In the genomic region with DNA sequence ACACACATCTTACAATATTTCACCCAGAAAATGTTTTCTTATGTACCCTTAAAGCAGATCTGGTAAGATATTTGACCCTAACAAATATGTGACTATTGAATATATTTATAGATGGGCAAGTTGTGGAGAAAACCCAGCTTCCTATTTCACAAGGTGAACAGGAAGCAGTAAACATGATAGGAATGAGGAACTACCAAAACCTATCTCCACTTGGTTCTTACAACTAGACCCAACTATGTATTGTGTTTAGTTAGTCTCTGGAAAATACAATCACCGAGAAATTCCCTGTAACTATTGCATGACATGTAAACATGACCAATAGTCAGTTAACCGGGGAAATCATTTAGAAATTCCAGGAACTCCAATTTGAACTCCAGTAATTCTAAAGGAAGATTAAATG, we compare ENCODE assay signal across 16 cellular contexts. TPM values are rescaled to one million over a fixed set of nuclear protein-coding genes. Genes with fewer than 3 reads are reported as not detected.
"Had no signal": no experiment of that assay in that cellular context is flagged by ENCODE, and none has a peak within 500 bp of the region (broad histone marks: within the 10 kb centered on the region; RNA-seq: fewer than 3 reads in every experiment).

No MANE protein-coding gene starts in this region.

- H3K36me3 Mint-ChIP-seq: activated naive CD8-positive, alpha-beta T cell treated with anti-CD3 and anti-CD28 coated beads, Interleukin-2, amount 10 ng/mL, durations not matched to agents 7 days and 5 days had no signal

- H3K9me3 Mint-ChIP-seq: activated CD4-positive, alpha-beta memory T cell treated with anti-CD3 and anti-CD28 coated beads, Interleukin-2, amount 10 ng/mL, durations not matched to agents 7 days and 5 days; activated naive CD8-positive, alpha-beta T cell treated with anti-CD3 and anti-CD28 coated beads, Interleukin-2, amount 10 ng/mL, durations not matched to agents 7 days and 5 days; activated T-cell treated with anti-CD3 and anti-CD28 coated beads, Interleukin-2, amount 50 U/mL, for 72 hours; nephron progenitor cell had no signal

- DNase-seq: activated CD4-positive, alpha-beta memory T cell treated with anti-CD3 and anti-CD28 coated beads, Interleukin-2, amount 10 ng/mL, durations not matched to agents 7 days and 5 days; activated CD4-positive, alpha-beta T cell treated with anti-CD3 and anti-CD28 coated beads for 36 hours; activated CD8-positive, alpha-beta memory T cell treated with anti-CD3 and anti-CD28 coated beads, Interleukin-2, amount 50 U/mL, for 4 hours; activated naive CD8-positive, alpha-beta T cell treated with anti-CD3 and anti-CD28 coated beads, Interleukin-2, amount 10 ng/mL, durations not matched to agents 7 days and 5 days; activated T-cell treated with anti-CD3 and anti-CD28 coated beads, Interleukin-2, amount 50 U/mL, for 72 hours; aorta; head of caudate nucleus; left ventricle myocardium superior; mesendoderm; nephron progenitor cell; ovary; thyroid gland; WERI-Rb-1 had no signal

- H3K4me3 Mint-ChIP-seq: activated CD4-positive, alpha-beta memory T cell treated with anti-CD3 and anti-CD28 coated beads, Interleukin-2, amount 10 ng/mL, durations not matched to agents 7 days and 5 days; activated CD4-positive, alpha-beta T cell treated with anti-CD3 and anti-CD28 coated beads for 36 hours; activated naive CD8-positive, alpha-beta T cell treated with anti-CD3 and anti-CD28 coated beads, Interleukin-2, amount 10 ng/mL, durations not matched to agents 7 days and 5 days; activated T-cell treated with anti-CD3 and anti-CD28 coated beads, Interleukin-2, amount 50 U/mL, for 72 hours; nephron progenitor cell had no signal

- H3K27ac ChIP-seq: breast epithelium, foreskin keratinocyte, ovary, skin epidermis, thyroid gland, WERI-Rb-1 had no signal

- H3K4me1 Mint-ChIP-seq: activated CD4-positive, alpha-beta memory T cell treated with anti-CD3 and anti-CD28 coated beads, Interleukin-2, amount 10 ng/mL, durations not matched to agents 7 days and 5 days; activated CD4-positive, alpha-beta T cell treated with anti-CD3 and anti-CD28 coated beads for 36 hours; activated naive CD8-positive, alpha-beta T cell treated with anti-CD3 and anti-CD28 coated beads, Interleukin-2, amount 10 ng/mL, durations not matched to agents 7 days and 5 days; nephron progenitor cell had no signal

- ATAC-seq: activated CD4-positive, alpha-beta T cell treated with anti-CD3 and anti-CD28 coated beads for 36 hours; activated T-cell treated with anti-CD3 and anti-CD28 coated beads, Interleukin-2, amount 50 U/mL, for 72 hours; foreskin keratinocyte; left ventricle myocardium superior had no signal

- H3K27ac Mint-ChIP-seq: activated CD4-positive, alpha-beta memory T cell treated with anti-CD3 and anti-CD28 coated beads, Interleukin-2, amount 10 ng/mL, durations not matched to agents 7 days and 5 days; activated CD4-positive, alpha-beta T cell treated with anti-CD3 and anti-CD28 coated beads for 36 hours; activated naive CD8-positive, alpha-beta T cell treated with anti-CD3 and anti-CD28 coated beads, Interleukin-2, amount 10 ng/mL, durations not matched to agents 7 days and 5 days; activated T-cell treated with anti-CD3 and anti-CD28 coated beads, Interleukin-2, amount 50 U/mL, for 72 hours; nephron progenitor cell had no signal

RNA-seq across cellular contexts. Expression of a gene that starts 8.4 kb away (rescaled TPM):
- total RNA-seq: activated CD4-positive, alpha-beta memory T cell treated with anti-CD3 and anti-CD28 coated beads, Interleukin-2, amount 10 ng/mL, durations not matched to agents 7 days and 5 days; activated CD4-positive, alpha-beta T cell treated with anti-CD3 and anti-CD28 coated beads for 36 hours; activated naive CD8-positive, alpha-beta T cell treated with anti-CD3 and anti-CD28 coated beads, Interleukin-2, amount 10 ng/mL, durations not matched to agents 7 days and 5 days; activated T-cell treated with anti-CD3 and anti-CD28 coated beads, Interleukin-2, amount 50 U/mL, for 72 hours; foreskin keratinocyte; left ventricle myocardium superior had no signal
